Comparison of ENCODE assay signal across 22 cellular contexts in the genomic region with DNA sequence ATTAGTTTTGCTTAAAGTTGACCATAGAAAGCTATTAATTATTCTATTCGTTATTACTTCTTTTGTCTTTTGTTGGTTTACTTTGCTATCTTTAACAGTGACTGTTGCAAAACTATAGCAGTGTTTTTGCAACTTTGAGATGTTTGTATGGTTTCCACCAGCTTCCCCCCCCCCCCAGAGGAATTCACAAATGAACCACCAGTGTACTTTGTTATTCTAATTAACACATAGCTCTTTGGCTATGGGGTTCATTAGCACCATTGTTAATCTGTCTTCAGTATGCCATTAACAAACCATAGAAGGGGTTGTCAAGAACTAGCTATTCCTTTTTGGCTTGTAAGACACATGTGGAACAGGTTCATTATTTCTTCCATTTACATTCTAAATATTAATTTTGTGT. TPM values are rescaled to one million over a fixed set of nuclear protein-coding genes. Genes with fewer than 3 reads are reported as not detected.
A peak's percentile ranks its signal among the peaks of the same experiment; 100 is the strongest.
DNase-seq lines count a peak whose midpoint lies in the region; ATAC-seq and TF ChIP-seq lines count a peak whose summit lies in the region.
"Had no signal": no experiment of that assay in that cellular context is flagged by ENCODE, and none has a peak within 500 bp of the region (broad histone marks: within the 10 kb centered on the region; RNA-seq: fewer than 3 reads in every experiment).

No MANE protein-coding gene starts in this region.

- peaks cover 27% of the 10 kb centered on the region for H3K4me1 Mint-ChIP-seq in CD14-positive monocyte
- peaks cover 13% of the 10 kb centered on the region for H3K4me1 Mint-ChIP-seq in endothelial cell (ENCODE audit: unreplicated experiment)
- H3K4me1 Mint-ChIP-seq in natural killer cell, result peaks cover 13 to 14% of the 10 kb centered on the region in 2 donors

- H3K4me1 ChIP-seq in HUES64 (ENCODE audit: insufficient read depth, low read length), result peaks cover 34% of the 10 kb centered on the region
- H3K4me1 ChIP-seq in uterus, result no peaks in the 10 kb centered on the region

- H3K27me3 ChIP-seq in HUES64 (ENCODE audit: insufficient read depth, low read length) (peaks cover 10% of the 10 kb centered on the region; the same call in 1 of the 2 replicates), uterus (no peaks in the 10 kb centered on the region)
- H3K27me3 ChIP-seq: MG63 had no signal

- H3K4me3 Mint-ChIP-seq in CD14-positive monocyte, result no peak overlapping the region
- peak overlapping the region; percentile 10 for H3K4me3 Mint-ChIP-seq in endothelial cell (ENCODE audit: unreplicated experiment)
- peak overlapping the region; percentile 1 for H3K4me3 Mint-ChIP-seq in natural killer cell

- no peak for TF ChIP-seq POLR2A in uterus (IDR thresholded peaks at IDR 0.05)

- no CpG with 5 or more reads among the region's 1 CpG for WGBS in HUES64

- no peaks in the 10 kb centered on the region for H3K36me3 ChIP-seq in HUES64 (ENCODE audit: insufficient read depth, low read length)
- no peaks in the 10 kb centered on the region for H3K36me3 ChIP-seq in uterus
- H3K36me3 ChIP-seq: MG63 had no signal

- peaks cover 3 to 12% (median 4%) of the 10 kb centered on the region in 3 donors for H3K27me3 Mint-ChIP-seq in CD14-positive monocyte (ENCODE audit: low read depth in 3 of 3)
- peaks cover 12% of the 10 kb centered on the region for H3K27me3 Mint-ChIP-seq in endothelial cell (ENCODE audit: unreplicated experiment)
- H3K27me3 Mint-ChIP-seq in natural killer cell (ENCODE audit: low read depth in 2 of 2), result peaks cover 32 to 35% of the 10 kb centered on the region in 2 donors

- intact Hi-C loops in CD14-positive monocyte (cut with micrococcal nuclease) (loop anchor here in 1 of 2 donors (5.0 kb wide), 1 partner anchor 187 kb away; a partner anchor contains a TSS), natural killer cell (cut with micrococcal nuclease) (no loop called here), uterus (cut with DNase I; ENCODE audit: low total_unique reads) (no loop called here)

- H3K9ac ChIP-seq in HUES64 (ENCODE audit: low read depth, low read length), result peak overlapping the region; percentile 54

- DNase-seq in CD14-positive monocyte (ENCODE audit: low spot score) (no peak), endothelial cell (ENCODE audit: low spot score) (no peak), natural killer cell (no peak), germinal center (ENCODE audit: low spot score) (no peak), uterus (no peak), NCI-H2029 (lab: John Stamatoyannopoulos, UW) (no peak)
- DNase-seq: 8988T; CD8-positive, alpha-beta memory T cell; DMS79; IMR-90; Karpas-422; MG63; NCI-H1092 treated with DMSO at 0.1 percent for 48 hours; NCI-H1694; NCI-H345; NCI-H526; RPMI8226; SIG-M5 had no signal

- H3K9me3 ChIP-seq in HUES64 (ENCODE audit: insufficient read depth, low read depth, low read length), result no peaks in the 10 kb centered on the region
- no peaks in the 10 kb centered on the region for H3K9me3 ChIP-seq in uterus
- H3K9me3 ChIP-seq: MG63 had no signal

- H3K27ac ChIP-seq in HUES64 (ENCODE audit: low read depth, low read length), result peak overlapping the region; percentile 92
- H3K27ac ChIP-seq in uterus, result no peak overlapping the region

- no peak for ATAC-seq in natural killer cell
- ATAC-seq in GM21576 (IDR thresholded peaks at IDR 0.05; ENCODE audit: unreplicated experiment), result no peak

- H3K4me3 ChIP-seq in HUES64 (ENCODE audit: low read length), result peak overlapping the region; percentile 3; the same call in 1 of the 2 replicates
- no peak overlapping the region for H3K4me3 ChIP-seq in uterus
- H3K4me3 ChIP-seq: MG63 had no signal

- H3K36me3 Mint-ChIP-seq in CD14-positive monocyte (no peaks in the 10 kb centered on the region), endothelial cell (ENCODE audit: low read depth, unreplicated experiment) (no peaks in the 10 kb centered on the region), natural killer cell (no peaks in the 10 kb centered on the region)

- no peak for TF ChIP-seq CTCF in CD14-positive monocyte (IDR thresholded peaks at IDR 0.05)
- TF ChIP-seq CTCF in endothelial cell (IDR thresholded peaks at IDR 0.05; ENCODE audit: unreplicated experiment), result no peak
- no peak for TF ChIP-seq CTCF in natural killer cell (IDR thresholded peaks at IDR 0.05)
- no peak for TF ChIP-seq CTCF in uterus (IDR thresholded peaks at IDR 0.05)

- H3K9me3 Mint-ChIP-seq in CD14-positive monocyte, result peaks cover 0 to 5% (median 2%) of the 10 kb centered on the region in 7 donors
- no peaks in the 10 kb centered on the region for H3K9me3 Mint-ChIP-seq in endothelial cell (ENCODE audit: unreplicated experiment)
- H3K9me3 Mint-ChIP-seq in natural killer cell, result no peaks in the 10 kb centered on the region
- H3K9me3 Mint-ChIP-seq: CD8-positive, alpha-beta memory T cell had no signal

- H3K27ac Mint-ChIP-seq in CD14-positive monocyte (peak overlapping the region in 6 of 7 donors; percentile 47 to 88 (median 82)), endothelial cell (ENCODE audit: unreplicated experiment) (no peak overlapping the region), natural killer cell (no peak overlapping the region)
- H3K27ac Mint-ChIP-seq: CD8-positive, alpha-beta memory T cell had no signal

RNA-seq across cellular contexts. Expression of a gene that starts 3.0 kb away (rescaled TPM):
- not detected for polyA plus RNA-seq in CD14-positive monocyte
- 0.95 TPM for polyA plus RNA-seq in HUES64 (2013, experiment 1 of 2)
- 1.1 TPM for polyA plus RNA-seq in HUES64 (2013, experiment 2 of 2)
- total RNA-seq in endothelial cell (ENCODE audit: unreplicated experiment) (0.64 TPM), natural killer cell (1 to 10 TPM in 1 of 3 donors, under 1 TPM in 2; 0.90 to 1.7 (median 0.92) TPM), uterus (1 to 10 TPM in 2 of 4 donors, under 1 TPM in 1, not detected in 1; 0.91 to 3.8 (median 1.3) TPM)
- total RNA-seq: G401, IMR-90 had no signal
- polyA plus RNA-seq: BJ; CD8-positive, alpha-beta memory T cell had no signal

Comparison
In these comparisons a context has a peak if more than half of its experiments do, and no peak if none do; other contexts are left out.
1. H3K27ac Mint-ChIP-seq: peak in CD14-positive monocyte (6 of 7); none in endothelial cell (single experiment) and natural killer cell (0 of 2).
2. H3K4me3 Mint-ChIP-seq: peak in endothelial cell (single experiment) and natural killer cell (single experiment); none in CD14-positive monocyte (0 of 2).